In the genomic region with DNA sequence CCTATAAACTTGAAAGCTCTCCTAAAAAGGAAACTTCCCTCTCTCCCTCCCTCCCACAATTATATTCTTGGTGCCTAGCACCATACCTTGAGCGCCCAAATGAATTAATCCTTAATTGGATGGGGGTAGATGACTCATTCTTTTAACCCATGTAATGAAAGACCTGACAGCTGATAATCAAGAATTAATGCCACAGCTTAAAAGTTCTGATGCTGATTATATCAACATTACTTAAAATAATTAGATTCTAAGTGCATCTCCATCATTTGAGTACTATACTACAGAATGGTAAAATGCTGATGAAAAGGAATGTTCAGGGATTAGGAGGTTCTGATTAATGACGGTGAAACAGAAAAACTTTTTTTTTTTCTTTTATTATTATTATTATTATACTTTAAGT, we compare ENCODE assay signal across 1 cellular context.
TF ChIP-seq lines count a peak whose summit lies in the region.

No MANE protein-coding gene starts in this region.

TF ChIP-seq in SK-N-SH treated with all-trans-retinoic acid at 6 μM for 48 hours, 23 proteins besides CTCF, POLR2A, EP300 and RAD21 (continued from another document):
- TF ChIP-seq, protein P1, sequence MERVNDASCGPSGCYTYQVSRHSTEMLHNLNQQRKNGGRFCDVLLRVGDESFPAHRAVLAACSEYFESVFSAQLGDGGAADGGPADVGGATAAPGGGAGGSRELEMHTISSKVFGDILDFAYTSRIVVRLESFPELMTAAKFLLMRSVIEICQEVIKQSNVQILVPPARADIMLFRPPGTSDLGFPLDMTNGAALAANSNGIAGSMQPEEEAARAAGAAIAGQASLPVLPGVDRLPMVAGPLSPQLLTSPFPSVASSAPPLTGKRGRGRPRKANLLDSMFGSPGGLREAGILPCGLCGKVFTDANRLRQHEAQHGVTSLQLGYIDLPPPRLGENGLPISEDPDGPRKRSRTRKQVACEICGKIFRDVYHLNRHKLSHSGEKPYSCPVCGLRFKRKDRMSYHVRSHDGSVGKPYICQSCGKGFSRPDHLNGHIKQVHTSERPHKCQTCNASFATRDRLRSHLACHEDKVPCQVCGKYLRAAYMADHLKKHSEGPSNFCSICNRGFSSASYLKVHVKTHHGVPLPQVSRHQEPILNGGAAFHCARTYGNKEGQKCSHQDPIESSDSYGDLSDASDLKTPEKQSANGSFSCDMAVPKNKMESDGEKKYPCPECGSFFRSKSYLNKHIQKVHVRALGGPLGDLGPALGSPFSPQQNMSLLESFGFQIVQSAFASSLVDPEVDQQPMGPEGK (CRISPR knock-in tag; IDR thresholded peaks at IDR 0.05; ENCODE audit: borderline replicate concordance): no peak
- TF ChIP-seq GLIS3 (CRISPR knock-in tag; IDR thresholded peaks at IDR 0.05): no peak
